In the genomic region with DNA sequence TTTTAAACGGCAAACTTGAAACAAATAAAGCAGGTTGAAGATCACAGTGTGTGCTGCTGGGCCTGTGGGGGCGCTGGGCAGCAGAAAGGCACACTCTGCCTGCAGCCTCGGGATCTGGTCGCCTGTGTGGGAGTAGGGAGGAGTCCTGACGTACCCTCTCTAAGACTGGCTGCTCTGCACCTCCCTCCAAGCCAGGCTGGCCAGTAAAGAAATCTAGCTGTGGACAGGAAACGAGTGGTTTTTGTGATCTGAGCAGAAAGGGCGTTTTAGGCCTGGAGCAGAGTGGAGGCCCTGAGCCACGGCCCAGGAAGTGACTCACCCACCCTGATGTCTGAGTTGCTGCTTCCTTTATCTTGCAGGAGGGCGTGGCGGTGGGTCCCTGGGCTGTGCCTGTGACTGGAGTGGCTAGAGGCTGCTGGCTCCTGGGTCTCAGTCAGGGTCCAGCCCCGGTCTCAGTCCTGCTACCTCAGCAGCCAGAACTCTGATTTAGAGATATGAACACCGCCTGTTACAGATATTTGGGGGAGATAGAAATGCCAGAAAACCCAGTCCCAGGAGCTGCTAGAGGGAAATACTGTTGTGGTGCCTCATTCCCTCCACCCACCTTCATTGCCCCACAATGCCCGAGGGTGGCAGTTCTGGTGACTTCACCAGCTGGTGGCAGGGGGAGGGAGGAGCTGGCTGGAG, we compare ENCODE assay signal across 1 cellular context.
TF ChIP-seq lines count a peak whose summit lies in the region.

No MANE protein-coding gene starts in this region.

TF ChIP-seq in K562, 482 proteins besides CTCF, POLR2A, EP300 and RAD21 (continued from another document and continues in another):
- TF ChIP-seq, protein P1, sequence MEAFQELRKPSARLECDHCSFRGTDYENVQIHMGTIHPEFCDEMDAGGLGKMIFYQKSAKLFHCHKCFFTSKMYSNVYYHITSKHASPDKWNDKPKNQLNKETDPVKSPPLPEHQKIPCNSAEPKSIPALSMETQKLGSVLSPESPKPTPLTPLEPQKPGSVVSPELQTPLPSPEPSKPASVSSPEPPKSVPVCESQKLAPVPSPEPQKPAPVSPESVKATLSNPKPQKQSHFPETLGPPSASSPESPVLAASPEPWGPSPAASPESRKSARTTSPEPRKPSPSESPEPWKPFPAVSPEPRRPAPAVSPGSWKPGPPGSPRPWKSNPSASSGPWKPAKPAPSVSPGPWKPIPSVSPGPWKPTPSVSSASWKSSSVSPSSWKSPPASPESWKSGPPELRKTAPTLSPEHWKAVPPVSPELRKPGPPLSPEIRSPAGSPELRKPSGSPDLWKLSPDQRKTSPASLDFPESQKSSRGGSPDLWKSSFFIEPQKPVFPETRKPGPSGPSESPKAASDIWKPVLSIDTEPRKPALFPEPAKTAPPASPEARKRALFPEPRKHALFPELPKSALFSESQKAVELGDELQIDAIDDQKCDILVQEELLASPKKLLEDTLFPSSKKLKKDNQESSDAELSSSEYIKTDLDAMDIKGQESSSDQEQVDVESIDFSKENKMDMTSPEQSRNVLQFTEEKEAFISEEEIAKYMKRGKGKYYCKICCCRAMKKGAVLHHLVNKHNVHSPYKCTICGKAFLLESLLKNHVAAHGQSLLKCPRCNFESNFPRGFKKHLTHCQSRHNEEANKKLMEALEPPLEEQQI (IDR thresholded peaks at IDR 0.05) = no peak
- TF ChIP-seq ZBTB2 (IDR thresholded peaks at IDR 0.05) (no peak), ZNF143 (CRISPR knock-in tag; IDR thresholded peaks at IDR 0.05) (no peak), ZNF280A (IDR thresholded peaks at IDR 0.05; ENCODE audit: low read depth, partially characterized antibody) (no peak), HEY1 (CRISPR knock-in tag; IDR thresholded peaks at IDR 0.05; ENCODE audit: borderline replicate concordance) (no peak; the same call in 1 of the 2 replicates), ZBTB17 (CRISPR knock-in tag; IDR thresholded peaks at IDR 0.05) (0 out of 2 replicates have a peak, but pooled peaks have one; percentile 16), BCL6 (CRISPR knock-in tag; IDR thresholded peaks at IDR 0.05) (no peak), TOE1 (IDR thresholded peaks at IDR 0.05; ENCODE audit: borderline replicate concordance) (peak; percentile 72; the same call in 1 of the 2 replicates), TOE1 (CRISPR knock-in tag; IDR thresholded peaks at IDR 0.05; ENCODE audit: borderline replicate concordance, low read depth) (no peak), NFE2 (IDR thresholded peaks at IDR 0.05; ENCODE audit: low read depth) (peak; percentile 32; the same call in 1 of the 2 replicates), ZNF324 (CRISPR knock-in tag; IDR thresholded peaks at IDR 0.05) (no peak), POLR2G (IDR thresholded peaks at IDR 0.05; ENCODE audit: low read depth, low read length) (peak; percentile 81), CBX3 (IDR thresholded peaks at IDR 0.05; ENCODE audit: borderline replicate concordance in 1 of 2, low read length in 2 of 2) (peak in 1 of 2 experiments; percentile 65; a peak in 1 of 3 replicates), ELF2 (CRISPR knock-in tag; IDR thresholded peaks at IDR 0.05) (no peak; the same call in 1 of the 2 replicates), MED1 (CRISPR knock-in tag; IDR thresholded peaks at IDR 0.05; ENCODE audit: borderline replicate concordance) (no peak), NCOR1 (IDR thresholded peaks at IDR 0.05) (peak; percentile 56), FOXJ3 (CRISPR knock-in tag; IDR thresholded peaks at IDR 0.05) (no peak), ELK1 (CRISPR knock-in tag; IDR thresholded peaks at IDR 0.05) (no peak), ZNF766 (CRISPR knock-in tag; conservative IDR thresholded peaks at IDR 0.05) (no peak; the same call in none of the 2 replicates), MBD1 (CRISPR knock-in tag; IDR thresholded peaks at IDR 0.05) (no peak), NCOA4 (IDR thresholded peaks at IDR 0.05; ENCODE audit: partially characterized antibody) (no peak), MYNN (IDR thresholded peaks at IDR 0.05) (peak; percentile 17; the same call in 1 of the 2 replicates), MYNN (CRISPR knock-in tag; IDR thresholded peaks at IDR 0.05) (no peak), PYGO2 (tag; IDR thresholded peaks at IDR 0.05) (no peak), CBX1 (IDR thresholded peaks at IDR 0.05; ENCODE audit: low read depth) (peak; percentile 75; the same call in 1 of the 2 replicates), MAFK (IDR thresholded peaks at IDR 0.05; ENCODE audit: low read length) (peak; percentile 9), ARID4B (CRISPR knock-in tag; IDR thresholded peaks at IDR 0.05) (no peak), RFX1 (IDR thresholded peaks at IDR 0.05) (no peak), MYC (IDR thresholded peaks at IDR 0.05; ENCODE audit: low read depth, low read length) (peak; percentile 66; the same call in 1 of the 2 replicates), MYC (CRISPR knock-in tag; IDR thresholded peaks at IDR 0.05; ENCODE audit: borderline replicate concordance, low read depth) (no peak), CTBP1 (IDR thresholded peaks at IDR 0.05; ENCODE audit: borderline replicate concordance) (peak; percentile 93), RBM15 (IDR thresholded peaks at IDR 0.05; ENCODE audit: insufficient read depth, low read length) (no peak), MAFF (IDR thresholded peaks at IDR 0.05; ENCODE audit: low read length) (no peak), FOXA3 (CRISPR knock-in tag; conservative IDR thresholded peaks at IDR 0.05 in 1 of 2, IDR thresholded peaks at IDR 0.05 in 1 of 2) (no peak)
- TF ChIP-seq, protein P2, sequence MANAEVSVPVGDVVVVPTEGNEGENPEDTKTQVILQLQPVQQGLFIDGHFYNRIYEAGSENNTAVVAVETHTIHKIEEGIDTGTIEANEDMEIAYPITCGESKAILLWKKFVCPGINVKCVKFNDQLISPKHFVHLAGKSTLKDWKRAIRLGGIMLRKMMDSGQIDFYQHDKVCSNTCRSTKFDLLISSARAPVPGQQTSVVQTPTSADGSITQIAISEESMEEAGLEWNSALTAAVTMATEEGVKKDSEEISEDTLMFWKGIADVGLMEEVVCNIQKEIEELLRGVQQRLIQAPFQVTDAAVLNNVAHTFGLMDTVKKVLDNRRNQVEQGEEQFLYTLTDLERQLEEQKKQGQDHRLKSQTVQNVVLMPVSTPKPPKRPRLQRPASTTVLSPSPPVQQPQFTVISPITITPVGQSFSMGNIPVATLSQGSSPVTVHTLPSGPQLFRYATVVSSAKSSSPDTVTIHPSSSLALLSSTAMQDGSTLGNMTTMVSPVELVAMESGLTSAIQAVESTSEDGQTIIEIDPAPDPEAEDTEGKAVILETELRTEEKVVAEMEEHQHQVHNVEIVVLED (CRISPR knock-in tag; IDR thresholded peaks at IDR 0.05) = no peak
- TF ChIP-seq, protein P3, sequence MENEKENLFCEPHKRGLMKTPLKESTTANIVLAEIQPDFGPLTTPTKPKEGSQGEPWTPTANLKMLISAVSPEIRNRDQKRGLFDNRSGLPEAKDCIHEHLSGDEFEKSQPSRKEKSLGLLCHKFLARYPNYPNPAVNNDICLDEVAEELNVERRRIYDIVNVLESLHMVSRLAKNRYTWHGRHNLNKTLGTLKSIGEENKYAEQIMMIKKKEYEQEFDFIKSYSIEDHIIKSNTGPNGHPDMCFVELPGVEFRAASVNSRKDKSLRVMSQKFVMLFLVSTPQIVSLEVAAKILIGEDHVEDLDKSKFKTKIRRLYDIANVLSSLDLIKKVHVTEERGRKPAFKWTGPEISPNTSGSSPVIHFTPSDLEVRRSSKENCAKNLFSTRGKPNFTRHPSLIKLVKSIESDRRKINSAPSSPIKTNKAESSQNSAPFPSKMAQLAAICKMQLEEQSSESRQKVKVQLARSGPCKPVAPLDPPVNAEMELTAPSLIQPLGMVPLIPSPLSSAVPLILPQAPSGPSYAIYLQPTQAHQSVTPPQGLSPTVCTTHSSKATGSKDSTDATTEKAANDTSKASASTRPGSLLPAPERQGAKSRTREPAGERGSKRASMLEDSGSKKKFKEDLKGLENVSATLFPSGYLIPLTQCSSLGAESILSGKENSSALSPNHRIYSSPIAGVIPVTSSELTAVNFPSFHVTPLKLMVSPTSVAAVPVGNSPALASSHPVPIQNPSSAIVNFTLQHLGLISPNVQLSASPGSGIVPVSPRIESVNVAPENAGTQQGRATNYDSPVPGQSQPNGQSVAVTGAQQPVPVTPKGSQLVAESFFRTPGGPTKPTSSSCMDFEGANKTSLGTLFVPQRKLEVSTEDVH (IDR thresholded peaks at IDR 0.05; ENCODE audit: low read depth, partially characterized antibody) = peak; percentile 50
